Comparison of ENCODE assay signal across 35 cellular contexts in genomic region chr2:202322435-202322834, GRCh38.
"Had no signal": no experiment of that assay in that cellular context is flagged by ENCODE, and none has a peak within 500 bp of the region (broad histone marks: within the 10 kb centered on the region; RNA-seq: fewer than 3 reads in every experiment).

No MANE protein-coding gene starts in this region.

- H3K27ac ChIP-seq: adrenal gland, body of pancreas, brain microvascular endothelial cell, breast epithelium, VCaP had no signal

- FAIRE-seq: astrocyte, TTC549 had no signal

- H3K9me3 ChIP-seq: adrenal gland, body of pancreas, breast epithelium had no signal

- H3K27ac Mint-ChIP-seq: activated B cell treated with CpG ODN at 0.5 μM for 24 hours; activated CD4-positive, alpha-beta memory T cell treated with anti-CD3 and anti-CD28 coated beads for 36 hours; activated CD4-positive, alpha-beta T cell treated with anti-CD3 and anti-CD28 coated beads, Interleukin-2, amount 10 ng/mL, durations not matched to agents 24 days and 14 days; activated CD8-positive, alpha-beta T cell treated with anti-CD3 and anti-CD28 coated beads for 36 hours; activated naive CD4-positive, alpha-beta T cell treated with anti-CD3 and anti-CD28 coated beads for 36 hours; activated naive CD8-positive, alpha-beta T cell treated with anti-CD3 and anti-CD28 coated beads for 36 hours; activated T-helper 1 cell treated with anti-CD3 and anti-CD28 coated beads, Interleukin-12 subunit alpha, Interleukin-12 subunit beta, Interleukin-2, Interleukin-4 antibody, amounts not matched to agents 30 ng/mL and 10 ng/mL and 1 ng/mL, durations not matched to agents 14 hours and 24 hours and 36 hours; activated T-helper 17 cell treated with anti-CD3 and anti-CD28 coated beads, Interleukin-2, amount 50 U/mL, for 72 hours; T-cell; T-helper 2 cell treated with Interferon-gamma antibody and Interleukin-4, amounts not matched to agents 5 μg/mL and 100 μg/mL, for 36 hours had no signal

- H3K27me3 Mint-ChIP-seq: activated B cell treated with CpG ODN at 0.5 μM for 24 hours; activated CD4-positive, alpha-beta memory T cell treated with anti-CD3 and anti-CD28 coated beads for 36 hours; activated CD4-positive, alpha-beta T cell treated with anti-CD3 and anti-CD28 coated beads, Interleukin-2, amount 10 ng/mL, durations not matched to agents 24 days and 14 days; activated CD8-positive, alpha-beta T cell treated with anti-CD3 and anti-CD28 coated beads for 36 hours; activated naive CD8-positive, alpha-beta T cell treated with anti-CD3 and anti-CD28 coated beads for 36 hours; activated T-helper 17 cell treated with anti-CD3 and anti-CD28 coated beads, Interleukin-2, amount 50 U/mL, for 72 hours; T-cell had no signal

- H3K36me3 ChIP-seq: adrenal gland, brain microvascular endothelial cell had no signal

- H3K27me3 ChIP-seq: adrenal gland, body of pancreas, brain microvascular endothelial cell, breast epithelium had no signal

- H3K4me1 ChIP-seq: breast epithelium had no signal

- DNase-seq: activated B cell treated with CpG ODN at 0.5 μM for 24 hours; activated CD4-positive, alpha-beta memory T cell treated with anti-CD3 and anti-CD28 coated beads for 36 hours; activated CD4-positive, alpha-beta T cell treated with anti-CD3 and anti-CD28 coated beads for 4 hours; activated CD4-positive, alpha-beta T cell treated with anti-CD3 and anti-CD28 coated beads, Interleukin-2, amount 10 ng/mL, durations not matched to agents 24 days and 14 days; activated CD4-positive, alpha-beta T cell treated with anti-CD3 and anti-CD28 coated beads, Interleukin-2, amount 50 U/mL, for 1 hour; activated CD4-positive, alpha-beta T cell treated with anti-CD3 and anti-CD28 coated beads, Interleukin-2, amount 50 U/mL, for 4 hours; activated CD4-positive, CD25-positive, alpha-beta regulatory T cell treated with anti-CD3 and anti-CD28 coated beads, Interleukin-2, amount 50 U/mL, for 72 hours; activated CD8-positive, alpha-beta memory T cell treated with anti-CD3 and anti-CD28 coated beads, Interleukin-2, amount 50 U/mL, for 4 hours; activated CD8-positive, alpha-beta T cell treated with anti-CD3 and anti-CD28 coated beads for 36 hours; activated effector memory CD4-positive, alpha-beta T cell treated with anti-CD3 and anti-CD28 coated beads, Interleukin-2, amount 50 U/mL, for 16 hours; activated gamma-delta T cell treated with Interleukin-2 at 50 U/mL for 16 hours; activated naive CD4-positive, alpha-beta T cell; activated naive CD4-positive, alpha-beta T cell treated with anti-CD3 and anti-CD28 coated beads for 36 hours; activated naive CD4-positive, alpha-beta T cell treated with anti-CD3 and anti-CD28 coated beads, Interleukin-2, amount 50 U/mL, for 16 hours; activated naive CD8-positive, alpha-beta T cell treated with anti-CD3 and anti-CD28 coated beads for 36 hours; activated T-cell treated with anti-CD3 and anti-CD28 coated beads for 4 hours; activated T-cell treated with anti-CD3 and anti-CD28 coated beads, Interleukin-2, amount 50 U/mL, for 1 hour; activated T-cell treated with anti-CD3 and anti-CD28 coated beads, Interleukin-2, amount 50 U/mL, for 4 hours; activated T-cell treated with anti-CD3 and anti-CD28 coated beads, Interleukin-2, amount 50 U/mL, for 72 hours; adrenal gland; amniotic stem cell; aorta; body of pancreas; brain microvascular endothelial cell; central memory CD4-positive, alpha-beta T cell; T-cell; T-helper 2 cell; T-helper 9 cell had no signal

- H3K4me3 ChIP-seq: adrenal gland, body of pancreas, breast epithelium had no signal

- ATAC-seq: activated CD8-positive, alpha-beta T cell treated with anti-CD3 and anti-CD28 coated beads for 36 hours; activated T-cell treated with anti-CD3 and anti-CD28 coated beads, Interleukin-2, amount 50 U/mL, for 4 hours; activated T-cell treated with anti-CD3 and anti-CD28 coated beads, Interleukin-2, amount 50 U/mL, for 72 hours; activated T-helper 17 cell treated with anti-CD3 and anti-CD28 coated beads, Interleukin-2, amount 50 U/mL, for 72 hours; body of pancreas; T-cell had no signal

- H3K4me1 Mint-ChIP-seq: activated B cell treated with CpG ODN at 0.5 μM for 24 hours; activated CD4-positive, alpha-beta T cell treated with anti-CD3 and anti-CD28 coated beads, Interleukin-2, amount 10 ng/mL, durations not matched to agents 24 days and 14 days; activated naive CD8-positive, alpha-beta T cell treated with anti-CD3 and anti-CD28 coated beads for 36 hours; activated T-helper 17 cell treated with anti-CD3 and anti-CD28 coated beads, Interleukin-2, amount 50 U/mL, for 72 hours; T-cell had no signal

- H3K4me3 Mint-ChIP-seq: activated B cell treated with CpG ODN at 0.5 μM for 24 hours; activated CD4-positive, alpha-beta memory T cell treated with anti-CD3 and anti-CD28 coated beads for 36 hours; activated CD4-positive, alpha-beta T cell treated with anti-CD3 and anti-CD28 coated beads, Interleukin-2, amount 10 ng/mL, durations not matched to agents 24 days and 14 days; activated CD8-positive, alpha-beta T cell treated with anti-CD3 and anti-CD28 coated beads for 36 hours; activated naive CD4-positive, alpha-beta T cell treated with anti-CD3 and anti-CD28 coated beads for 36 hours; activated naive CD8-positive, alpha-beta T cell treated with anti-CD3 and anti-CD28 coated beads for 36 hours; activated T-cell treated with anti-CD3 and anti-CD28 coated beads, Interleukin-2, amount 50 U/mL, for 4 hours; activated T-cell treated with anti-CD3 and anti-CD28 coated beads, Interleukin-2, amount 50 U/mL, for 72 hours; activated T-helper 1 cell treated with anti-CD3 and anti-CD28 coated beads, Interleukin-12 subunit alpha, Interleukin-12 subunit beta, Interleukin-2, Interleukin-4 antibody, amounts not matched to agents 30 ng/mL and 10 ng/mL and 1 ng/mL, durations not matched to agents 14 hours and 24 hours and 36 hours; activated T-helper 17 cell treated with anti-CD3 and anti-CD28 coated beads, Interleukin-2, amount 50 U/mL, for 72 hours; T-cell; T-helper 2 cell treated with Interferon-gamma antibody and Interleukin-4, amounts not matched to agents 5 μg/mL and 100 μg/mL, for 36 hours had no signal
